1 cellular context compared by ENCODE assay signal in the genomic region with DNA sequence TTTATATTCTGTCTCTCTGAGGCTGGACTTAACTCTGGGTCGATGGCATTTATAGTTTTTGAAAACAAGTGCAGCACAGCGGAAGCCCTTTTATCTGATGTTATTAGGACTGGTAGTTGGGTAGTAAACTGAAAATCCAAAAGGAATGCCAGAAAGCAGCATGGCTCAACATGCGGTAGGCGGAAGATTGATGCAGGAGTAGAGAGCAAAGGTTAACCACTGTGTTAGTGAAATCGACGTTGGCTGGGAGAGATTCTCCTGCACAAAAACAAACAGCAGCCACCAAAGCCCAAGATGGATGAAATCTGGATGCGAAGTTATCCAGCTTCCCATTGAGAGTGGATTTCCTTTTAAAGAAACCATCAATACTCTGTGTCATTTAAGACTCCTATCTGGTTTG.
TF ChIP-seq lines count a peak whose summit lies in the region.

No MANE protein-coding gene starts in this region.

TF ChIP-seq in liver, 16 proteins besides CTCF, POLR2A, EP300 and RAD21 (continued from another document):
- TF ChIP-seq, protein P1, sequence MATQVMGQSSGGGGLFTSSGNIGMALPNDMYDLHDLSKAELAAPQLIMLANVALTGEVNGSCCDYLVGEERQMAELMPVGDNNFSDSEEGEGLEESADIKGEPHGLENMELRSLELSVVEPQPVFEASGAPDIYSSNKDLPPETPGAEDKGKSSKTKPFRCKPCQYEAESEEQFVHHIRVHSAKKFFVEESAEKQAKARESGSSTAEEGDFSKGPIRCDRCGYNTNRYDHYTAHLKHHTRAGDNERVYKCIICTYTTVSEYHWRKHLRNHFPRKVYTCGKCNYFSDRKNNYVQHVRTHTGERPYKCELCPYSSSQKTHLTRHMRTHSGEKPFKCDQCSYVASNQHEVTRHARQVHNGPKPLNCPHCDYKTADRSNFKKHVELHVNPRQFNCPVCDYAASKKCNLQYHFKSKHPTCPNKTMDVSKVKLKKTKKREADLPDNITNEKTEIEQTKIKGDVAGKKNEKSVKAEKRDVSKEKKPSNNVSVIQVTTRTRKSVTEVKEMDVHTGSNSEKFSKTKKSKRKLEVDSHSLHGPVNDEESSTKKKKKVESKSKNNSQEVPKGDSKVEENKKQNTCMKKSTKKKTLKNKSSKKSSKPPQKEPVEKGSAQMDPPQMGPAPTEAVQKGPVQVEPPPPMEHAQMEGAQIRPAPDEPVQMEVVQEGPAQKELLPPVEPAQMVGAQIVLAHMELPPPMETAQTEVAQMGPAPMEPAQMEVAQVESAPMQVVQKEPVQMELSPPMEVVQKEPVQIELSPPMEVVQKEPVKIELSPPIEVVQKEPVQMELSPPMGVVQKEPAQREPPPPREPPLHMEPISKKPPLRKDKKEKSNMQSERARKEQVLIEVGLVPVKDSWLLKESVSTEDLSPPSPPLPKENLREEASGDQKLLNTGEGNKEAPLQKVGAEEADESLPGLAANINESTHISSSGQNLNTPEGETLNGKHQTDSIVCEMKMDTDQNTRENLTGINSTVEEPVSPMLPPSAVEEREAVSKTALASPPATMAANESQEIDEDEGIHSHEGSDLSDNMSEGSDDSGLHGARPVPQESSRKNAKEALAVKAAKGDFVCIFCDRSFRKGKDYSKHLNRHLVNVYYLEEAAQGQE (IDR thresholded peaks at IDR 0.05) = no peak
- TF ChIP-seq SP1 (IDR thresholded peaks at IDR 0.05) = peak; percentile 79
- no peak for TF ChIP-seq ATF3 (IDR thresholded peaks at IDR 0.05)
- TF ChIP-seq YY1 (IDR thresholded peaks at IDR 0.05) = peak; percentile 70
- no peak for TF ChIP-seq FOXA1 (IDR thresholded peaks at IDR 0.05)
- TF ChIP-seq NR2F2 (IDR thresholded peaks at IDR 0.05) = no peak
- TF ChIP-seq GABPA (IDR thresholded peaks at IDR 0.05 in 1 of 2, conservative IDR thresholded peaks at IDR 0.05 in 1 of 2) = no peak
- TF ChIP-seq HNF4A (conservative IDR thresholded peaks at IDR 0.05) = peak; percentile 72 to 79
- TF ChIP-seq, protein P2, sequence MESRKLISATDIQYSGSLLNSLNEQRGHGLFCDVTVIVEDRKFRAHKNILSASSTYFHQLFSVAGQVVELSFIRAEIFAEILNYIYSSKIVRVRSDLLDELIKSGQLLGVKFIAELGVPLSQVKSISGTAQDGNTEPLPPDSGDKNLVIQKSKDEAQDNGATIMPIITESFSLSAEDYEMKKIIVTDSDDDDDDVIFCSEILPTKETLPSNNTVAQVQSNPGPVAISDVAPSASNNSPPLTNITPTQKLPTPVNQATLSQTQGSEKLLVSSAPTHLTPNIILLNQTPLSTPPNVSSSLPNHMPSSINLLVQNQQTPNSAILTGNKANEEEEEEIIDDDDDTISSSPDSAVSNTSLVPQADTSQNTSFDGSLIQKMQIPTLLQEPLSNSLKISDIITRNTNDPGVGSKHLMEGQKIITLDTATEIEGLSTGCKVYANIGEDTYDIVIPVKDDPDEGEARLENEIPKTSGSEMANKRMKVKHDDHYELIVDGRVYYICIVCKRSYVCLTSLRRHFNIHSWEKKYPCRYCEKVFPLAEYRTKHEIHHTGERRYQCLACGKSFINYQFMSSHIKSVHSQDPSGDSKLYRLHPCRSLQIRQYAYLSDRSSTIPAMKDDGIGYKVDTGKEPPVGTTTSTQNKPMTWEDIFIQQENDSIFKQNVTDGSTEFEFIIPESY (IDR thresholded peaks at IDR 0.05) = no peak
- TF ChIP-seq RXRA (IDR thresholded peaks at IDR 0.05) = peak; percentile 73 to 78
- no peak for TF ChIP-seq EGR1 (IDR thresholded peaks at IDR 0.05; ENCODE audit: low read depth in 2 of 2)
- TF ChIP-seq TAF1 (conservative IDR thresholded peaks at IDR 0.05) = no peak
- TF ChIP-seq MAX (IDR thresholded peaks at IDR 0.05) = peak; percentile 83
- no peak for TF ChIP-seq FOXA2 (IDR thresholded peaks at IDR 0.05)
